8 cellular contexts compared by ENCODE assay signal in genomic region chr7:44637788-44638594, GRCh38. TPM values are rescaled to one million over a fixed set of nuclear protein-coding genes. Genes with fewer than 3 reads are reported as not detected.
DNase-seq lines count a peak whose midpoint lies in the region; ATAC-seq, FAIRE-seq and TF ChIP-seq lines count a peak whose summit lies in the region.

No MANE protein-coding gene starts in this region.

- ATAC-seq in HG02610 (IDR thresholded peaks at IDR 0.05; ENCODE audit: unreplicated experiment): peak; percentile 57

- FAIRE-seq in GM12892 (lab: Jason Lieb, UNC): peak; percentile 74

- DNase-seq in GM12892 (ENCODE audit: insufficient read length): no peak
- DNase-seq in NOMO-1 (lab: John Stamatoyannopoulos, UW; ENCODE audit: unreplicated experiment in 2 of 2): peak; percentile 84 to 85
- DNase-seq in activated T-cell treated with anti-CD3 and anti-CD28 coated beads, Interleukin-2, amount 50 U/mL, for 1 hour: peak; percentile 75
- DNase-seq in fibroblast of peridontal ligament (ENCODE audit: extremely low read depth): peak; percentile 84
- DNase-seq in NCI-H2196 treated with DMSO at 0.1 percent for 48 hours (lab: John Stamatoyannopoulos, UW; ENCODE audit: unreplicated experiment): no peak
- DNase-seq in GDM1 (lab: John Stamatoyannopoulos, UW): no peak

- H3K27ac ChIP-seq in skin epidermis: peak overlapping the region; percentile 69 to 99 (median 94)

- no peak for TF ChIP-seq POLR2A in GM12892 (IDR thresholded peaks at IDR 0.05; ENCODE audit: low read depth, low read length)

- H3K4me3 ChIP-seq in skin epidermis: no peak overlapping the region

RNA-seq across cellular contexts. Expression of gene OGDH, which starts 31.6 kb away (rescaled TPM):
- 37.3 TPM for polyA plus RNA-seq in GM12892 (2012; ENCODE audit: missing spikeins)

RNA-seq across cellular contexts. Expression of gene TMED4, which starts 56.0 kb away (rescaled TPM):
- 40.7 TPM for polyA plus RNA-seq in GM12892 (2012; ENCODE audit: missing spikeins)

Comparison
In these comparisons a context has a peak if more than half of its experiments do, and no peak if none do; other contexts are left out.
1. DNase-seq: peak in NOMO-1 (2 of 2), activated T-cell treated with anti-CD3 and anti-CD28 coated beads, Interleukin-2, amount 50 U/mL, for 1 hour (single experiment) and fibroblast of peridontal ligament (single experiment); none in GM12892 (single experiment), NCI-H2196 treated with DMSO at 0.1 percent for 48 hours (single experiment) and GDM1 (single experiment).